ENCODE assay signal across 25 cellular contexts in the genomic region with DNA sequence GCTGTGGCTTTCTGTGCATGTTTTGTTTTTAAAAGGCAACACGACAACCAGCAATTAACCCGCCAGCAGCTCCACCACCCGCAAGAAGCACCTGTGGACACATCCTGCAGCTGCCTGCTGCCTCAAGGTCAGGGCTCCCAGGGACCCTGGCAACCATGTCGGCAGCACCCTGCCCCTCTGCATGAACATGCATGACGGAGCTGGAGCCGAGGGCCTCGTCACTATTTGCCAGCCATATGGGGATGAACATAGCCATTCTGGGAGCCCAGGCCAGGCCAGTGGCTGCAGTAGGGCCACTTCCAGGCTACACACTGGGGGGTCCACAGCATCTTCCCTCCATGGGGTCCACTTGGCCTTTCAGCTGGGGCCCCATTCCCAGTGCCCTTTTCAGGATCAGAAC. TPM values are rescaled to one million over a fixed set of nuclear protein-coding genes. Genes with fewer than 3 reads are reported as not detected.
DNase-seq lines count a peak whose midpoint lies in the region; ATAC-seq, FAIRE-seq and TF ChIP-seq lines count a peak whose summit lies in the region.
"Had no signal": no experiment of that assay in that cellular context is flagged by ENCODE, and none has a peak within 500 bp of the region (broad histone marks: within the 10 kb centered on the region; RNA-seq: fewer than 3 reads in every experiment).

No MANE protein-coding gene starts in this region.

- peak; percentile 7 for DNase-seq in NCI-H2107 treated with DMSO at 0.1 percent for 48 hours (lab: John Stamatoyannopoulos, UW; ENCODE audit: unreplicated experiment)
- DNase-seq in NCI-H2107 (lab: John Stamatoyannopoulos, UW), result no peak
- peak; percentile 37 for DNase-seq in NCI-H146 treated with DMSO at 0.1 percent for 48 hours (lab: John Stamatoyannopoulos, UW; ENCODE audit: unreplicated experiment)
- peak; percentile 59 for DNase-seq in kidney
- no peak for DNase-seq in activated CD4-positive, alpha-beta T cell treated with anti-CD3 and anti-CD28 coated beads for 36 hours
- DNase-seq: CD4-positive, alpha-beta T cell; DND-41; H7; HFFc6; MG63; NCI-H1092; NCI-H1694; NCI-H226; NCI-H510A treated with DMSO at 0.1 percent for 48 hours; SHP77 treated with DMSO at 0.1 percent for 48 hours; T-helper 17 cell had no signal

- intact Hi-C loops in kidney (cut with DNase I), result no loop called here
- intact Hi-C loops in activated CD4-positive, alpha-beta T cell treated with anti-CD3 and anti-CD28 coated beads for 36 hours (cut with DNase I, micrococcal nuclease), result no loop called here

- H3K27me3 ChIP-seq in BLaER1 treated with 17β-estradiol and CSF1 and Interleukin-3, amounts not matched to agents 10 nM and 100 nM, result no peaks in the 10 kb centered on the region
- H3K27me3 ChIP-seq: MG63 had no signal

- H3K4me3 ChIP-seq in BLaER1 treated with 17β-estradiol and CSF1 and Interleukin-3, amounts not matched to agents 10 nM and 100 nM, result no peak overlapping the region
- no peak overlapping the region for H3K4me3 ChIP-seq in kidney (ENCODE audit: low read length in 2 of 2)
- H3K4me3 ChIP-seq: GM12878, K562, MG63, SK-N-MC had no signal

- H3K27ac Mint-ChIP-seq in activated CD4-positive, alpha-beta T cell treated with anti-CD3 and anti-CD28 coated beads for 36 hours, result no peak overlapping the region
- H3K27ac Mint-ChIP-seq: B cell; CD4-positive, alpha-beta T cell; HFFc6; T-helper 17 cell had no signal

- H3K27me3 Mint-ChIP-seq in activated CD4-positive, alpha-beta T cell treated with anti-CD3 and anti-CD28 coated beads for 36 hours, result no peaks in the 10 kb centered on the region
- H3K27me3 Mint-ChIP-seq: CD4-positive, alpha-beta T cell had no signal

- no peak overlapping the region for H3K4me3 Mint-ChIP-seq in activated CD4-positive, alpha-beta T cell treated with anti-CD3 and anti-CD28 coated beads for 36 hours
- H3K4me3 Mint-ChIP-seq: B cell; CD4-positive, alpha-beta T cell; HFFc6; T-helper 17 cell had no signal

- no peaks in the 10 kb centered on the region for H3K36me3 ChIP-seq in BLaER1 treated with 17β-estradiol and CSF1 and Interleukin-3, amounts not matched to agents 10 nM and 100 nM
- no peaks in the 10 kb centered on the region for H3K36me3 ChIP-seq in kidney (ENCODE audit: control insufficient read depth in 1 of 2, insufficient read depth in 2 of 2, low read length in 2 of 2)
- H3K36me3 ChIP-seq: MG63 had no signal

- H3K4me2 ChIP-seq in BLaER1 treated with 17β-estradiol and CSF1 and Interleukin-3, amounts not matched to agents 10 nM and 100 nM, result peak overlapping the region in 6 of 11 experiments; percentile 5 to 48 (median 25); a peak in 11 of 22 replicates

- POLR2A ChIA-PET in activated CD4-positive, alpha-beta T cell treated with anti-CD3 and anti-CD28 coated beads for 36 hours (lab: Charles Lee), result no interaction called here

- no peaks in the 10 kb centered on the region for H3K9me3 ChIP-seq in BLaER1 treated with 17β-estradiol and CSF1 and Interleukin-3, amounts not matched to agents 10 nM and 100 nM (replicated peaks in 1 of 11)
- H3K9me3 ChIP-seq in kidney (ENCODE audit: control insufficient read depth in 1 of 2, low read length in 2 of 2), result no peaks in the 10 kb centered on the region
- H3K9me3 ChIP-seq: MG63 had no signal

- no peak overlapping the region for H3K9ac ChIP-seq in BLaER1 treated with 17β-estradiol and CSF1 and Interleukin-3, amounts not matched to agents 10 nM and 100 nM
- H3K9ac ChIP-seq in kidney (ENCODE audit: low read length in 2 of 2), result no peak overlapping the region

- CTCF ChIA-PET in activated CD4-positive, alpha-beta T cell treated with anti-CD3 and anti-CD28 coated beads for 36 hours (lab: Charles Lee), result interaction anchor here (0.7 kb wide), 1 partner anchor 23 kb away, joined by 3 read pairs; no protein-coding TSS in a partner anchor

- ATAC-seq in GM18511 (IDR thresholded peaks at IDR 0.05; ENCODE audit: unreplicated experiment), result no peak
- no peak for ATAC-seq in activated CD4-positive, alpha-beta T cell treated with anti-CD3 and anti-CD28 coated beads for 36 hours
- ATAC-seq: GM12878, HepG2, K562, T-helper 17 cell had no signal

- FAIRE-seq in kidney (lab: Jason Lieb, UNC), result no peak
- FAIRE-seq: A204.1, GM12878, HepG2, K562 had no signal

- no peaks in the 10 kb centered on the region for H3K4me1 Mint-ChIP-seq in activated CD4-positive, alpha-beta T cell treated with anti-CD3 and anti-CD28 coated beads for 36 hours
- H3K4me1 Mint-ChIP-seq: B cell, T-helper 17 cell had no signal

- H3K4me1 ChIP-seq in BLaER1 treated with 17β-estradiol and CSF1 and Interleukin-3, amounts not matched to agents 10 nM and 100 nM, result peaks cover 14 to 55% (median 36%) of the 10 kb centered on the region in 10 experiments
- no peaks in the 10 kb centered on the region for H3K4me1 ChIP-seq in kidney (ENCODE audit: control insufficient read depth in 1 of 2, insufficient read depth in 1 of 2, low read depth in 1 of 2, low read length in 2 of 2)

- peaks cover 0 to 4% (median 0%) of the 10 kb centered on the region in 11 experiments; a peak in 1 of 22 replicates for H4K20me1 ChIP-seq in BLaER1 treated with 17β-estradiol and CSF1 and Interleukin-3, amounts not matched to agents 10 nM and 100 nM

- no peaks in the 10 kb centered on the region for H3K9me3 Mint-ChIP-seq in activated CD4-positive, alpha-beta T cell treated with anti-CD3 and anti-CD28 coated beads for 36 hours (ENCODE audit: low read depth)
- H3K9me3 Mint-ChIP-seq: CD4-positive, alpha-beta T cell; HFFc6 had no signal

- TF ChIP-seq CTCF in kidney (IDR thresholded peaks at IDR 0.05; ENCODE audit: borderline replicate concordance, extremely low read depth, insufficient read depth), result no peak

- H3K27ac ChIP-seq in BLaER1 treated with 17β-estradiol and CSF1 and Interleukin-3, amounts not matched to agents 10 nM and 100 nM, result no peak overlapping the region
- H3K27ac ChIP-seq in kidney (ENCODE audit: low read depth in 2 of 2, low read length in 2 of 2), result no peak overlapping the region
- H3K27ac ChIP-seq: HL-60, SK-N-MC had no signal

- H3K36me3 Mint-ChIP-seq in activated CD4-positive, alpha-beta T cell treated with anti-CD3 and anti-CD28 coated beads for 36 hours (ENCODE audit: low read depth), result no peaks in the 10 kb centered on the region

RNA-seq across cellular contexts. Expression of gene CAMK2B, which starts 52.9 kb away (rescaled TPM):
- total RNA-seq in kidney, result 1.1 TPM
- 3.2 TPM for polyA plus RNA-seq in kidney (ENCODE audit: insufficient read depth, low read depth, low replicate concordance)
- 1 to 10 TPM; 1.1 to 1.8 TPM for total RNA-seq in activated CD4-positive, alpha-beta T cell treated with anti-CD3 and anti-CD28 coated beads for 36 hours
- total RNA-seq: B cell; CD4-positive, alpha-beta T cell had no signal

Comparison
In these comparisons a context has a peak if more than half of its experiments do, and no peak if none do; other contexts are left out.
1. DNase-seq: peak in NCI-H2107 treated with DMSO at 0.1 percent for 48 hours (single experiment), NCI-H146 treated with DMSO at 0.1 percent for 48 hours (single experiment) and kidney (single experiment); none in NCI-H2107 (single experiment) and activated CD4-positive, alpha-beta T cell treated with anti-CD3 and anti-CD28 coated beads for 36 hours (single experiment).